8 cellular contexts compared by ENCODE assay signal in the genomic region with DNA sequence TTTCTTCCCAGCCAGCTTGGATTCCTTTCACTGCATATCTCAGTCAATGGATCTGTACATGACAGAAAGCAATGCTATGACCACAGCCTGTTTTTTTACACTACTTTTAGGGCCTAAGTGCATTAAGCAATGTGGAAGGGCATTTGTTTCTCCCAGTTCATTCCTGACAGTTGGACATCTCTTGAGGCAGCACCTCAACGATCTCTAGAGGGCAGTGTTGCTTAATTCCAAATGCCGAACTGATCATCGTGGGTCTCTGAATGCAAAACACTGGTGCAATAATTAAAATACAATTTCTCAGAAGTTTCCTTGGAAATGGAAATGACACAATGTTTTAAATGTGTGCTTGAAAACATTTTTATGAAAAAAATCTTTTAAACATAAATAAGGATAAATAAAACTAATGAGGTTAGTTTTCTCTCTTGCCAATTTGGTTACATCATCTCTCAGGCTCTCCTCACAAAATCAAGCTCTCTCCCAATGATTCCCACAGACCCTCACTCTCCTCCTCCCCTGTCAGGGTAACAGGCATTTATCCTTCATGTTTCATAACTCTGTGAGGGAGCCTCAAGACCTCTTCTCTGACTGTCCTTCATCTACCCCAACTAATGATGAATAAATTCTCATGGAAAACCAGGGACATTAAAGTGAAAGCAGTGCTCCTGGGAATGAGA.
A peak's percentile ranks its signal among the peaks of the same experiment; 100 is the strongest.
DNase-seq lines count a peak whose midpoint lies in the region; ATAC-seq and TF ChIP-seq lines count a peak whose summit lies in the region.

No MANE protein-coding gene starts in this region.

- H3K27me3 ChIP-seq in mammary epithelial cell (ENCODE audit: insufficient read depth, low read length): no peaks in the 10 kb centered on the region

- H3K9ac ChIP-seq in ES-I3 (ENCODE audit: low read depth, low read length) (peak overlapping the region; percentile 17; the same call in 1 of the 2 replicates), mammary epithelial cell (ENCODE audit: insufficient read depth, low read length) (no peak overlapping the region)

- peak overlapping the region; percentile 67 for H3K4me2 ChIP-seq in mammary epithelial cell (ENCODE audit: insufficient read depth, low read depth, low read length)

- peak; percentile 82 for ATAC-seq in GM21360 (IDR thresholded peaks at IDR 0.05; ENCODE audit: unreplicated experiment)

- no TSS peak for BruUV-seq in mammary epithelial cell (replicated peaks; lab: Mats Ljungman, UMichigan)

- H4K20me1 ChIP-seq in mammary epithelial cell (ENCODE audit: insufficient read depth, low read length): no peaks in the 10 kb centered on the region

- H2AFZ ChIP-seq in mammary epithelial cell (ENCODE audit: low read depth, low read length): peak overlapping the region; percentile 88

- intact Hi-C loops in mammary epithelial cell (cut with micrococcal nuclease): loop anchor here (2.0 to 10.0 kb wide), 2 partner anchors 289 to 405 kb away; no protein-coding TSS in a partner anchor

- no peak overlapping the region for H3K4me3 Mint-ChIP-seq in immature natural killer cell

- 0% methylated on average over 3 of the region's 3 CpGs for WGBS in mammary epithelial cell (ENCODE audit: low coverage, missing lambda C conversion rate)

- peak; percentile 51 for DNase-seq in KBM-7
- DNase-seq in RKO (ENCODE audit: low spot score): peak; percentile 63
- DNase-seq in mammary epithelial cell: peak; percentile 42
- DNase-seq in immature natural killer cell: peak in 2 of 3 donors; percentile 15 to 29
- peak; percentile 13 for DNase-seq in stimulated activated CD4-positive, alpha-beta T cell treated with anti-CD3 and anti-CD28 coated beads, Interleukin-2, amount 100 ng/mL, for 4 hours (ENCODE audit: low read depth)
- no peak for DNase-seq in effector CD8-positive, alpha-beta T cell (lab: John Stamatoyannopoulos, UW)

- CTCF ChIA-PET in mammary epithelial cell (lab: Charles Lee; ENCODE audit: low non-redundant PET): no interaction called here

- H3K36me3 ChIP-seq in ES-I3 (ENCODE audit: insufficient read depth, low read length) (no peaks in the 10 kb centered on the region), mammary epithelial cell (ENCODE audit: insufficient read depth, low read length) (no peaks in the 10 kb centered on the region)

- H3K27ac Mint-ChIP-seq in immature natural killer cell: no peak overlapping the region

- H3K79me2 ChIP-seq in mammary epithelial cell (ENCODE audit: insufficient read depth, low read length): no peaks in the 10 kb centered on the region

- peaks cover 0 to 1% (median 0%) of the 10 kb centered on the region in 3 donors for H3K27me3 Mint-ChIP-seq in immature natural killer cell (ENCODE audit: low read depth in 3 of 3)

- in situ Hi-C loops in KBM-7 (cut with MboI; ENCODE audit: low pct_unique_long_range_greater_than_20kb, low sequenced_read_pairs): no loop called here
- in situ Hi-C loops in mammary epithelial cell (cut with MboI; ENCODE audit: low sequenced_read_pairs in 2 of 2): loop anchor here in 1 of 2 donors (25.0 kb wide), 1 partner anchor 409 kb away; no protein-coding TSS in a partner anchor

- H3K4me3 ChIP-seq in mammary epithelial cell (replicated peaks in 1 of 3; ENCODE audit: insufficient read depth in 1 of 3, low read depth in 2 of 3, low read length in 3 of 3): peak overlapping the region in 1 of 3 experiments; percentile 29

- no peaks in the 10 kb centered on the region for H3K9me3 ChIP-seq in ES-I3 (ENCODE audit: control insufficient read depth, insufficient read depth, low read length)
- no peaks in the 10 kb centered on the region for H3K9me3 ChIP-seq in mammary epithelial cell (replicated peaks; ENCODE audit: insufficient read depth, low read length)

- dilution Hi-C loops in mammary epithelial cell (cut with HindIII; ENCODE audit: low sequenced_read_pairs): no loop called here

- H3K9me3 Mint-ChIP-seq in immature natural killer cell: no peaks in the 10 kb centered on the region

- no peaks in the 10 kb centered on the region for H3K36me3 Mint-ChIP-seq in immature natural killer cell

- H3K4me1 ChIP-seq in ES-I3 (ENCODE audit: insufficient read depth, low read length) (no peaks in the 10 kb centered on the region), mammary epithelial cell (ENCODE audit: insufficient read depth, low read length) (peaks cover 4% of the 10 kb centered on the region)

- H3K27ac ChIP-seq in mammary epithelial cell (ENCODE audit: insufficient read depth, low read depth, low read length): no peak overlapping the region

- no peaks in the 10 kb centered on the region for H3K4me1 Mint-ChIP-seq in immature natural killer cell

- TF ChIP-seq CTCF in mammary epithelial cell (conservative IDR thresholded peaks at IDR 0.05 in 1 of 2, IDR thresholded peaks at IDR 0.05 in 1 of 2; ENCODE audit: extremely low read depth in 1 of 2, insufficient read depth in 1 of 2, low read depth in 1 of 2, low read length in 2 of 2): peak; percentile 85 to 90
